ENCODE assay signal across 10 cellular contexts in the genomic region with DNA sequence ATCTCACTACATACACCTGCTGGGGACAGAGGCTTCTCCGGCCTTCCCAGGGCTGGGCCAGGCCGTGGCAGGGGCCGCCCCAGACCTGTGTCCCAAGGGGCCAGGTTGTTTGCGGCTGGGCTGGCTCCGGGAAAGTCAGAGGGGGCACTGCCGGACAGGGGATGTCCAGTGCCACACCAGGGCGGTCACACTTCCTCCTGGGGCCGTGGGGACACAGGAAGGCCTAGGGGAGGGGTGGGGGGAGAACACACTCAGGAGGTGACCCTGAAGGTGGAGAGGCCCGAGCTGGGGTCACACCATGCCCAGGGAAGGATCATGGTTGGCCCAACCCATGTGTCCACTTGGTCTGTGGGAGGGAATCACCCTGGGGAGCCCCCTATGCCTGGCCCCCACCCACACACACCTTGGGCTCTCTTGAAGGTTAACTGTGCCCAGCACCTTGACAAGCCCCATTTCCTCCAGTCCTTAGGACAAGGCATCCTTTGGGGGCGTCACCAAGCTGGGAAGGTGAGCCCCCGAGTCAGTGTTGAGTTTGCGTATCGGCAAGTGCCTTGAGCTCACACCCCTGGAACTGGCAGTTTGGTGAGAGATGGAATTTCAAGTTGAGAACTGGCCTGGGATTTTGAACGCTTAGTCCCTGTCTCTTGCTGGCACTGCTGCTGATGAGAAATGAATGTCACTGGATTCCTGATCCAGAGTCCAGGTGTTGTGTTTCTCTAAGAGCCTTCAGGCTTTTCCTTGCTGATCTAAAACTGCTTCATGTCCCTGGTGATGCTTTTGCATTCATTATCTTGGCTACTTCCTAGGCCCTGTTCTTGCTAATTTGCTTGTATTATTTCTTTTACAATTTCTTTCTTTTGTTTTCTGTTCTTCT. TPM values are rescaled to one million over a fixed set of nuclear protein-coding genes. Genes with fewer than 3 reads are reported as not detected.
DNase-seq lines count a peak whose midpoint lies in the region; ATAC-seq and TF ChIP-seq lines count a peak whose summit lies in the region.
"Had no signal": no experiment of that assay in that cellular context is flagged by ENCODE, and none has a peak within 500 bp of the region (broad histone marks: within the 10 kb centered on the region; RNA-seq: fewer than 3 reads in every experiment).

No MANE protein-coding gene starts in this region.

- intact Hi-C loops in Caco-2 (cut with micrococcal nuclease; ENCODE audit: unreplicated experiment): no loop called here

- TF ChIP-seq CTCF in Caco-2 (IDR thresholded peaks at IDR 0.05; ENCODE audit: insufficient read depth in 1 of 2, low read depth in 1 of 2, low read length in 1 of 2, severe bottlenecking in 1 of 2, unreplicated experiment in 1 of 2) (no peak), nephron (IDR thresholded peaks at IDR 0.05; ENCODE audit: unreplicated experiment in 3 of 3) (no peak)

- H3K4me3 Mint-ChIP-seq in Caco-2 (ENCODE audit: unreplicated experiment) (peak overlapping the region; percentile 77), nephron (peak overlapping the region; percentile 18 to 76 (median 73))
- peak overlapping the region; percentile 40 for H3K4me3 Mint-ChIP-seq in central memory CD8-positive, alpha-beta T cell

- H3K4me1 ChIP-seq in Caco-2 (peaks cover 33% of the 10 kb centered on the region), HUES6 (ENCODE audit: control insufficient read depth, insufficient read depth, low read length) (peaks cover 50% of the 10 kb centered on the region)
- H3K4me1 ChIP-seq: HAP-1 had no signal

- H3K27me3 ChIP-seq in Caco-2 (replicated peaks; ENCODE audit: control insufficient read depth, insufficient read depth, low read length) (no peaks in the 10 kb centered on the region), HUES6 (ENCODE audit: control insufficient read depth, insufficient read depth, low read length) (peaks cover 36% of the 10 kb centered on the region)

- DNase-seq in Caco-2 (no peak), DMS153 treated with DMSO at 0.1 percent for 48 hours (lab: John Stamatoyannopoulos, UW; ENCODE audit: unreplicated experiment) (no peak), kidney tubule cell (ENCODE audit: low spot score) (no peak), DMS 273 treated with DMSO at 0.1 percent for 48 hours (lab: John Stamatoyannopoulos, UW) (no peak)
- no peak for DNase-seq in central memory CD8-positive, alpha-beta T cell (ENCODE audit: low spot score in 2 of 2)
- DNase-seq: KG1 had no signal

- no peak for ATAC-seq in central memory CD8-positive, alpha-beta T cell (replicated peaks; ENCODE audit: extremely low read depth, poor library complexity, severe bottlenecking)
- no peak for ATAC-seq in GM21528 (IDR thresholded peaks at IDR 0.05; ENCODE audit: low FRiP score, unreplicated experiment)

- POLR2A ChIA-PET in Caco-2 (lab: Charles Lee): interaction anchor here (1.1 to 1.8 kb wide), 2 partner anchors 13 to 32 kb away, joined by 4 to 5 read pairs; a partner anchor contains a TSS

- H3K36me3 Mint-ChIP-seq in Caco-2 (ENCODE audit: insufficient read depth, unreplicated experiment): peaks cover 36% of the 10 kb centered on the region
- H3K36me3 Mint-ChIP-seq in central memory CD8-positive, alpha-beta T cell (ENCODE audit: insufficient read depth): peaks cover 8% of the 10 kb centered on the region
- no peaks in the 10 kb centered on the region for H3K36me3 Mint-ChIP-seq in nephron (ENCODE audit: low read depth)

- H3K27me3 Mint-ChIP-seq in Caco-2 (ENCODE audit: insufficient read depth, unreplicated experiment): no peaks in the 10 kb centered on the region
- H3K27me3 Mint-ChIP-seq in central memory CD8-positive, alpha-beta T cell: peaks cover 11% of the 10 kb centered on the region
- peaks cover 28% of the 10 kb centered on the region for H3K27me3 Mint-ChIP-seq in nephron (ENCODE audit: low read depth)

- BruUV-seq in Caco-2 (replicated peaks; lab: Mats Ljungman, UMichigan): no TSS peak

- H3K27ac Mint-ChIP-seq in Caco-2 (ENCODE audit: unreplicated experiment): peak overlapping the region; percentile 74
- peak overlapping the region; percentile 42 for H3K27ac Mint-ChIP-seq in central memory CD8-positive, alpha-beta T cell (ENCODE audit: low read depth)
- H3K27ac Mint-ChIP-seq in nephron: peak overlapping the region; percentile 23 to 71 (median 62)

- H3K4me1 Mint-ChIP-seq in Caco-2 (ENCODE audit: low read depth, unreplicated experiment) (peaks cover 20% of the 10 kb centered on the region), nephron (peaks cover 43% of the 10 kb centered on the region)
- peaks cover 24% of the 10 kb centered on the region for H3K4me1 Mint-ChIP-seq in central memory CD8-positive, alpha-beta T cell

- peak overlapping the region; percentile 75 for H3K9ac ChIP-seq in HUES6 (ENCODE audit: low read length)

- H3K9me3 Mint-ChIP-seq in Caco-2 (ENCODE audit: unreplicated experiment): no peaks in the 10 kb centered on the region
- H3K9me3 Mint-ChIP-seq in central memory CD8-positive, alpha-beta T cell: no peaks in the 10 kb centered on the region
- no peaks in the 10 kb centered on the region for H3K9me3 Mint-ChIP-seq in nephron

- peak overlapping the region; percentile 74 for H3K4me3 ChIP-seq in Caco-2 (ENCODE audit: low read depth, low read length)
- peak overlapping the region; percentile 63 for H3K4me3 ChIP-seq in HUES6 (ENCODE audit: low read depth, low read length)
- H3K4me3 ChIP-seq: HAP-1 had no signal

- CTCF ChIA-PET in Caco-2 (lab: Charles Lee): interaction anchor here (1.1 kb wide), 1 partner anchor 80 kb away, joined by 3 read pairs; no protein-coding TSS in a partner anchor

- no peaks in the 10 kb centered on the region for H3K9me3 ChIP-seq in Caco-2
- no peaks in the 10 kb centered on the region for H3K9me3 ChIP-seq in HUES6 (ENCODE audit: control insufficient read depth, insufficient read depth, low read depth, low read length)
- H3K9me3 ChIP-seq: HAP-1 had no signal

- H3K36me3 ChIP-seq in Caco-2 (ENCODE audit: control insufficient read depth, insufficient read depth, low read length) (peaks cover 5% of the 10 kb centered on the region; the same call in 1 of the 2 replicates), HUES6 (ENCODE audit: control insufficient read depth, insufficient read depth, low read length) (no peaks in the 10 kb centered on the region)
- H3K36me3 ChIP-seq: HAP-1 had no signal

- no peak overlapping the region; the same call in 1 of the 2 replicates for H3K27ac ChIP-seq in HUES6 (ENCODE audit: low read depth, low read length)

RNA-seq across cellular contexts. Expression of a gene that starts 7.7 kb away (rescaled TPM):
- 1,436 and 1,933 TPM in 2 replicates for total RNA-seq in Caco-2 (2022)

RNA-seq across cellular contexts. Expression of a gene that starts 7.9 kb away (rescaled TPM):
- 2.1 and 2.9 TPM in 2 replicates for total RNA-seq in Caco-2 (2022)

RNA-seq across cellular contexts. Expression of a gene that starts 31.9 kb away (rescaled TPM):
- total RNA-seq in Caco-2 (2022): 38.5 and 42.2 TPM in 2 replicates
